Comparison of ENCODE assay signal across 8 cellular contexts in the genomic region with DNA sequence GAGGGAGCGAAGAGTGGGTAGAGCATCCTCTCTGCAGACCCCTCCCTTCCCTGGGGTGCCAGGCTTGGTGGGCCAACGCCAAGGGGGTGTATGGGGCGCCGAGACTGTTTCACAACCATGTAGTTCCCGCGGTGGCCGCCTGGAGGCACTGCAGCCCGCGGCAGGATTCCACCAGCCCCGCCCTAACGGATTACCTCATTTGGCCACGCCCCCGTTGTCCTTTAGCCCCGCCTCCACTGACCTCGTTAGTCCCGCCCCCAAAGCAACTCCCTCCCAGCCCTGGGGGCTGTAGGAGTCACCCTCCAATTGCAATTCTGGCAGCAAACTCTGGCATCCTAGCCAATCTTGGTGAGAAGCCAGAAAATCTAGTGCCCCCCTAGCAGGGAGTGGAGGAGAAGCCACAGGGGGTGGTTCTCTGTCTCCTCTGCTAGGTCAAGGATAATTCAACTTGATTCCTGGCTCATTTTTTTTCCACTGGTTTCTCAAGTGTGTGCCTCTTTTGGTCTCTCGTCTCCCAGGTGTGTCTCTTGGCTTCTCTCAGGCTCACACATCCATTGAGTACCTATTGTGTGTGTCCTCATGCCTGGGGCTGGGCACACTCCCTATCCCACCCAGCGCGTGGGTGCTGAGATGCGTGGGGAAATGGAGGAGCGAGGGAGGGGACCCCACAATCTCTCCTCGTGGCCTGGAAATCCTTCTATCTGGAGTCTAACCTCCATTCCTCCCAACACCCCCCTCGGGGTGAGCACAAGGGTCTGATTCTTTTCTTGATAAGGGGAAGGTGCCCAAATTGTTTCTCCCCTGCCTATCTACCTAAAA. TPM values are rescaled to one million over a fixed set of nuclear protein-coding genes. Genes with fewer than 3 reads are reported as not detected.
A peak's percentile ranks its signal among the peaks of the same experiment; 100 is the strongest.
DNase-seq lines count a peak whose midpoint lies in the region; ATAC-seq and TF ChIP-seq lines count a peak whose summit lies in the region.

No MANE protein-coding gene starts in this region.

- H3K36me3 Mint-ChIP-seq in activated CD8-positive, alpha-beta T cell treated with anti-CD3 and anti-CD28 coated beads for 36 hours (ENCODE audit: low read depth): no peaks in the 10 kb centered on the region

- H3K4me3 ChIP-seq in GM12875 (ENCODE audit: low read depth, low read length): no peak overlapping the region

- DNase-seq in 8988T: peak; percentile 64
- DNase-seq in NCI-H460 (ENCODE audit: extremely low read depth, low read depth): peak; percentile 64
- DNase-seq in activated CD8-positive, alpha-beta T cell treated with anti-CD3 and anti-CD28 coated beads for 36 hours: peak; percentile 93
- peak; percentile 71 for DNase-seq in effector CD4-positive, alpha-beta T cell
- peak; percentile 71 to 75 for DNase-seq in lung microvascular endothelial cell (ENCODE audit: low read depth in 2 of 2)
- DNase-seq in stimulated activated CD8-positive, alpha-beta memory T cell treated with anti-CD3 and anti-CD28 coated beads, Interleukin-15, amount 100 ng/mL, for 1 hour (ENCODE audit: low read depth): peak; percentile 71

- POLR2A ChIA-PET in activated CD8-positive, alpha-beta T cell treated with anti-CD3 and anti-CD28 coated beads for 36 hours (lab: Charles Lee): no interaction called here

- H3K4me3 Mint-ChIP-seq in activated CD8-positive, alpha-beta T cell treated with anti-CD3 and anti-CD28 coated beads for 36 hours: no peak overlapping the region

- H3K27ac Mint-ChIP-seq in activated CD8-positive, alpha-beta T cell treated with anti-CD3 and anti-CD28 coated beads for 36 hours: no peak overlapping the region

- ATAC-seq in activated CD8-positive, alpha-beta T cell treated with anti-CD3 and anti-CD28 coated beads for 36 hours: peak; percentile 95
- no peak for ATAC-seq in GM18519 (IDR thresholded peaks at IDR 0.05; ENCODE audit: low FRiP score, unreplicated experiment)

- H3K4me1 Mint-ChIP-seq in activated CD8-positive, alpha-beta T cell treated with anti-CD3 and anti-CD28 coated beads for 36 hours (ENCODE audit: low read depth): peaks cover 24% of the 10 kb centered on the region

- CTCF ChIA-PET in activated CD8-positive, alpha-beta T cell treated with anti-CD3 and anti-CD28 coated beads for 36 hours (lab: Charles Lee): interaction anchor here (0.8 to 6.3 kb wide), 3 partner anchors 66 to 94 kb away, joined by 4 to 100 read pairs (median 4); no protein-coding TSS in a partner anchor

- H3K9me3 Mint-ChIP-seq in activated CD8-positive, alpha-beta T cell treated with anti-CD3 and anti-CD28 coated beads for 36 hours: no peaks in the 10 kb centered on the region

- H3K27me3 Mint-ChIP-seq in activated CD8-positive, alpha-beta T cell treated with anti-CD3 and anti-CD28 coated beads for 36 hours: peaks cover 49% of the 10 kb centered on the region

- peak; percentile 97 for TF ChIP-seq CTCF in GM12875 (IDR thresholded peaks at IDR 0.05; ENCODE audit: borderline replicate concordance, insufficient read depth, low read depth, low read length)
- TF ChIP-seq CTCF in activated CD8-positive, alpha-beta T cell treated with anti-CD3 and anti-CD28 coated beads for 36 hours (IDR thresholded peaks at IDR 0.05): peak; percentile 96

- intact Hi-C loops in activated CD8-positive, alpha-beta T cell treated with anti-CD3 and anti-CD28 coated beads for 36 hours (cut with micrococcal nuclease): loop anchor here (2.0 to 10.0 kb wide), 3 partner anchors 68 to 450 kb away; partner anchors contain the start of gene TYK2

RNA-seq across cellular contexts. Expression of gene OLFM2, which starts 2.0 kb away (rescaled TPM):
- 1.0 and 1.6 TPM in 2 replicates for total RNA-seq in NCI-H460 (2014; rRNA removed; shearing (Covaris generic))
- polyA plus RNA-seq in NCI-H460 (2014; cell fraction: nucleus; rRNA removed): 2.9 and 3.4 TPM in 2 replicates
- total RNA-seq in activated CD8-positive, alpha-beta T cell treated with anti-CD3 and anti-CD28 coated beads for 36 hours: 1 to 10 TPM; 2.7 to 3.2 TPM
- 0.65 and 0.79 TPM in 2 replicates for total RNA-seq in lung microvascular endothelial cell
